Comparison of ENCODE assay signal across 1 cellular context in genomic region chr12:95548539-95549391, GRCh38.
A peak's percentile ranks its signal among the peaks of the same experiment; 100 is the strongest.
TF ChIP-seq lines count a peak whose summit lies in the region.

No MANE protein-coding gene starts in this region.

TF ChIP-seq in WTC11, 78 proteins besides CTCF, POLR2A, EP300 and RAD21 (continued from another document):
- TF ChIP-seq ARID4B (CRISPR knock-in tag; IDR thresholded peaks at IDR 0.05; ENCODE audit: borderline replicate concordance) (peak; percentile 82; the same call in 1 of the 2 replicates), NFYB (CRISPR knock-in tag; conservative IDR thresholded peaks at IDR 0.05; ENCODE audit: low read depth) (0 out of 2 replicates have a peak, but pooled peaks have one; percentile 10), ZNF416 (CRISPR knock-in tag; IDR thresholded peaks at IDR 0.05) (peak; percentile 60), ZNF423 (CRISPR knock-in tag; IDR thresholded peaks at IDR 0.05) (peak; percentile 56), ZNF232 (CRISPR knock-in tag; IDR thresholded peaks at IDR 0.05) (0 out of 2 replicates have a peak, but pooled peaks have one; percentile 80), ZNF263 (CRISPR knock-in tag; IDR thresholded peaks at IDR 0.05; ENCODE audit: low read depth) (no peak), FOXK1 (CRISPR knock-in tag; IDR thresholded peaks at IDR 0.05) (0 out of 2 replicates have a peak, but pooled peaks have one; percentile 3), ZNF219 (CRISPR knock-in tag; IDR thresholded peaks at IDR 0.05; ENCODE audit: borderline replicate concordance) (no peak; the same call in 1 of the 2 replicates), KAT7 (CRISPR knock-in tag; IDR thresholded peaks at IDR 0.05; ENCODE audit: borderline replicate concordance) (peak; percentile 67), CREM (CRISPR knock-in tag; IDR thresholded peaks at IDR 0.05) (no peak; the same call in 1 of the 2 replicates), CREB1 (CRISPR knock-in tag; IDR thresholded peaks at IDR 0.05) (peak; percentile 58; the same call in 1 of the 2 replicates), ZNF512 (CRISPR knock-in tag; IDR thresholded peaks at IDR 0.05; ENCODE audit: borderline replicate concordance) (0 out of 2 replicates have a peak, but pooled peaks have one; percentile 29)
- TF ChIP-seq, protein P1, sequence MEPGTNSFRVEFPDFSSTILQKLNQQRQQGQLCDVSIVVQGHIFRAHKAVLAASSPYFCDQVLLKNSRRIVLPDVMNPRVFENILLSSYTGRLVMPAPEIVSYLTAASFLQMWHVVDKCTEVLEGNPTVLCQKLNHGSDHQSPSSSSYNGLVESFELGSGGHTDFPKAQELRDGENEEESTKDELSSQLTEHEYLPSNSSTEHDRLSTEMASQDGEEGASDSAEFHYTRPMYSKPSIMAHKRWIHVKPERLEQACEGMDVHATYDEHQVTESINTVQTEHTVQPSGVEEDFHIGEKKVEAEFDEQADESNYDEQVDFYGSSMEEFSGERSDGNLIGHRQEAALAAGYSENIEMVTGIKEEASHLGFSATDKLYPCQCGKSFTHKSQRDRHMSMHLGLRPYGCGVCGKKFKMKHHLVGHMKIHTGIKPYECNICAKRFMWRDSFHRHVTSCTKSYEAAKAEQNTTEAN (CRISPR knock-in tag; IDR thresholded peaks at IDR 0.05) = 0 out of 2 replicates have a peak, but pooled peaks have one; percentile 18
- TF ChIP-seq, protein P2, sequence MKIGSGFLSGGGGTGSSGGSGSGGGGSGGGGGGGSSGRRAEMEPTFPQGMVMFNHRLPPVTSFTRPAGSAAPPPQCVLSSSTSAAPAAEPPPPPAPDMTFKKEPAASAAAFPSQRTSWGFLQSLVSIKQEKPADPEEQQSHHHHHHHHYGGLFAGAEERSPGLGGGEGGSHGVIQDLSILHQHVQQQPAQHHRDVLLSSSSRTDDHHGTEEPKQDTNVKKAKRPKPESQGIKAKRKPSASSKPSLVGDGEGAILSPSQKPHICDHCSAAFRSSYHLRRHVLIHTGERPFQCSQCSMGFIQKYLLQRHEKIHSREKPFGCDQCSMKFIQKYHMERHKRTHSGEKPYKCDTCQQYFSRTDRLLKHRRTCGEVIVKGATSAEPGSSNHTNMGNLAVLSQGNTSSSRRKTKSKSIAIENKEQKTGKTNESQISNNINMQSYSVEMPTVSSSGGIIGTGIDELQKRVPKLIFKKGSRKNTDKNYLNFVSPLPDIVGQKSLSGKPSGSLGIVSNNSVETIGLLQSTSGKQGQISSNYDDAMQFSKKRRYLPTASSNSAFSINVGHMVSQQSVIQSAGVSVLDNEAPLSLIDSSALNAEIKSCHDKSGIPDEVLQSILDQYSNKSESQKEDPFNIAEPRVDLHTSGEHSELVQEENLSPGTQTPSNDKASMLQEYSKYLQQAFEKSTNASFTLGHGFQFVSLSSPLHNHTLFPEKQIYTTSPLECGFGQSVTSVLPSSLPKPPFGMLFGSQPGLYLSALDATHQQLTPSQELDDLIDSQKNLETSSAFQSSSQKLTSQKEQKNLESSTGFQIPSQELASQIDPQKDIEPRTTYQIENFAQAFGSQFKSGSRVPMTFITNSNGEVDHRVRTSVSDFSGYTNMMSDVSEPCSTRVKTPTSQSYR (CRISPR knock-in tag; IDR thresholded peaks at IDR 0.05) = 0 out of 2 replicates have a peak, but pooled peaks have one; percentile 46
- TF ChIP-seq, protein P3, sequence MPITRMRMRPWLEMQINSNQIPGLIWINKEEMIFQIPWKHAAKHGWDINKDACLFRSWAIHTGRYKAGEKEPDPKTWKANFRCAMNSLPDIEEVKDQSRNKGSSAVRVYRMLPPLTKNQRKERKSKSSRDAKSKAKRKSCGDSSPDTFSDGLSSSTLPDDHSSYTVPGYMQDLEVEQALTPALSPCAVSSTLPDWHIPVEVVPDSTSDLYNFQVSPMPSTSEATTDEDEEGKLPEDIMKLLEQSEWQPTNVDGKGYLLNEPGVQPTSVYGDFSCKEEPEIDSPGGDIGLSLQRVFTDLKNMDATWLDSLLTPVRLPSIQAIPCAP (CRISPR knock-in tag; IDR thresholded peaks at IDR 0.05) = no peak
